ENCODE assay signal across 12 cellular contexts in genomic region chr22:46539169-46539568, GRCh38. TPM values are rescaled to one million over a fixed set of nuclear protein-coding genes. Genes with fewer than 3 reads are reported as not detected.
DNase-seq lines count a peak whose midpoint lies in the region; ATAC-seq and TF ChIP-seq lines count a peak whose summit lies in the region.
"Had no signal": no experiment of that assay in that cellular context is flagged by ENCODE, and none has a peak within 500 bp of the region (broad histone marks: within the 10 kb centered on the region; RNA-seq: fewer than 3 reads in every experiment).

No MANE protein-coding gene starts in this region.

- peak overlapping the region; percentile 57 to 64 for H3K4me3 ChIP-seq in HCT116 (replicated peaks in 1 of 2; ENCODE audit: low read depth in 1 of 2, low read length in 2 of 2)
- H3K4me3 ChIP-seq in osteoblast (ENCODE audit: insufficient read depth, low read length): peak overlapping the region; percentile 55

- H3K4me2 ChIP-seq in HCT116 (ENCODE audit: low read length): peak overlapping the region; percentile 91
- peak overlapping the region; percentile 70 for H3K4me2 ChIP-seq in osteoblast (ENCODE audit: insufficient read depth, low read length)

- ATAC-seq in HCT116 (no peak), esophagus mucosa (peak; percentile 36), HG03025 (IDR thresholded peaks at IDR 0.05; ENCODE audit: low FRiP score, unreplicated experiment) (no peak), HG02973 (IDR thresholded peaks at IDR 0.05; ENCODE audit: unreplicated experiment) (no peak)

- RAD21 ChIA-PET in HCT116 (lab: Charles Lee; ENCODE audit: low non-redundant PET in 1 of 2, low total read pairs in 2 of 2, uncharacterized antibody in 2 of 2, unreplicated experiment in 2 of 2): no interaction called here

- POLR2A ChIA-PET in HCT116 (lab: Charles Lee): no interaction called here
- POLR2A ChIA-PET in RWPE1 (lab: Yijun Ruan, JAX; ENCODE audit: low non-redundant PET): no interaction called here

- H4K20me1 ChIP-seq in HCT116 (ENCODE audit: insufficient read depth) (no peaks in the 10 kb centered on the region), osteoblast (ENCODE audit: insufficient read depth, low read length) (no peaks in the 10 kb centered on the region)

- CTCF ChIA-PET in HCT116 (lab: Charles Lee): interaction anchor here (0.6 to 8.3 kb wide), 2 partner anchors 38 to 170 kb away, joined by 3 to 146 read pairs; no protein-coding TSS in a partner anchor
- CTCF ChIA-PET in RWPE1 (lab: Yijun Ruan, JAX): interaction anchor here (1.1 kb wide), 1 partner anchor 183 kb away, joined by 5 read pairs; no protein-coding TSS in a partner anchor

- H3K9me3 ChIP-seq in HCT116 (ENCODE audit: control insufficient read depth in 1 of 2, insufficient read depth in 1 of 2, low read depth in 1 of 2, low read length in 2 of 2) (peaks cover 0 to 12% of the 10 kb centered on the region in 2 experiments; a peak in 1 of 4 replicates), osteoblast (ENCODE audit: low read depth, low read length) (no peaks in the 10 kb centered on the region)
- H3K9me3 ChIP-seq: neutrophil had no signal

- no peaks in the 10 kb centered on the region for H3K36me3 ChIP-seq in HCT116 (ENCODE audit: control insufficient read depth in 1 of 2, insufficient read depth in 2 of 2, low read length in 2 of 2)
- H3K36me3 ChIP-seq in osteoblast (ENCODE audit: insufficient read depth, low read length): no peaks in the 10 kb centered on the region
- H3K36me3 ChIP-seq: neutrophil had no signal

- DNase-seq in HCT116 (ENCODE audit: low read depth, low spot score) (no peak), RWPE1 (ENCODE audit: low spot score) (no peak), osteoblast (ENCODE audit: insufficient read length, low spot score, missing footprints) (peak; percentile 85), OCI-M1 (lab: John Stamatoyannopoulos, UW) (no peak), DMS 273 treated with DMSO at 0.1 percent for 48 hours (lab: John Stamatoyannopoulos, UW) (no peak)
- DNase-seq: amniotic stem cell, Kasumi-1, T1000 had no signal

- H3K79me2 ChIP-seq in HCT116 (ENCODE audit: insufficient read depth, low read length) (peaks cover 1% of the 10 kb centered on the region; the same call in 1 of the 2 replicates), osteoblast (ENCODE audit: insufficient read depth, low read length) (no peaks in the 10 kb centered on the region)

- TF ChIP-seq CTCF in HCT116 (IDR thresholded peaks at IDR 0.05 in 2 of 3, conservative IDR thresholded peaks at IDR 0.05 in 1 of 3; ENCODE audit: borderline replicate concordance in 1 of 3, insufficient read depth in 1 of 3, low read depth in 2 of 3, low read length in 2 of 3) (no peak), RWPE1 (conservative IDR thresholded peaks at IDR 0.05; ENCODE audit: low read depth) (no peak), osteoblast (IDR thresholded peaks at IDR 0.05; ENCODE audit: extremely low read depth, low read depth, low read length) (no peak)

- TF ChIP-seq POLR2A in HCT116 (IDR thresholded peaks at IDR 0.05; ENCODE audit: borderline replicate concordance, extremely low read depth, insufficient read depth, insufficient read length): no peak

- H3K9ac ChIP-seq in HCT116 (ENCODE audit: low read length): 0 out of 2 replicates have a peak overlapping the region, but pooled peaks have one; percentile 48

- intact Hi-C loops in HCT116 (cut with micrococcal nuclease): loop anchor here (10.0 kb wide), 1 partner anchor 84 kb away; no protein-coding TSS in a partner anchor

- no TSS peak for BruUV-seq in HCT116 (replicated peaks; lab: Mats Ljungman, UMichigan)

- H2AFZ ChIP-seq in HCT116 (ENCODE audit: low read depth, low read length, poor library complexity, severe bottlenecking): no peak overlapping the region
- peak overlapping the region; percentile 26 for H2AFZ ChIP-seq in osteoblast (ENCODE audit: low read length)

- H3K27ac ChIP-seq in HCT116 (ENCODE audit: low read depth, low read length): no peak overlapping the region
- H3K27ac ChIP-seq in RWPE1: peak overlapping the region; percentile 95
- H3K27ac ChIP-seq in osteoblast (ENCODE audit: low read depth, low read length): no peak overlapping the region
- H3K27ac ChIP-seq: neutrophil had no signal

- no peak for TF ChIP-seq RAD21 in HCT116 (IDR thresholded peaks at IDR 0.05; ENCODE audit: low read depth)

- H3K27me3 ChIP-seq in HCT116 (ENCODE audit: insufficient read depth, low read length): no peaks in the 10 kb centered on the region
- peaks cover 20% of the 10 kb centered on the region for H3K27me3 ChIP-seq in osteoblast (ENCODE audit: insufficient read depth, low read length)

- peaks cover 10 to 23% of the 10 kb centered on the region in 2 experiments for H3K4me1 ChIP-seq in HCT116 (ENCODE audit: control insufficient read depth in 1 of 2, insufficient read depth in 2 of 2, low read length in 2 of 2)
- H3K4me1 ChIP-seq in osteoblast (ENCODE audit: insufficient read depth, low read length): peaks cover 15% of the 10 kb centered on the region

- no peaks in the 10 kb centered on the region for H3K9me2 ChIP-seq in HCT116 (ENCODE audit: insufficient read depth)

TF ChIP-seq in HCT116, 20 proteins besides CTCF, POLR2A, EP300 and RAD21:
- TF ChIP-seq JUND (IDR thresholded peaks at IDR 0.05): no peak
- TF ChIP-seq EGR1 (IDR thresholded peaks at IDR 0.05; ENCODE audit: low read depth): no peak
- no peak for TF ChIP-seq ZBTB33 (IDR thresholded peaks at IDR 0.05; ENCODE audit: extremely low read depth, insufficient replicate concordance, low read length)
- no peak for TF ChIP-seq EZH2 (IDR thresholded peaks at IDR 0.05)
- no peak for TF ChIP-seq SRF (IDR thresholded peaks at IDR 0.05; ENCODE audit: low read depth)
- no peak for TF ChIP-seq POLR2AphosphoS5 (IDR thresholded peaks at IDR 0.05; ENCODE audit: low read depth, low read length)
- no peak for TF ChIP-seq TCF7L2 (IDR thresholded peaks at IDR 0.05; ENCODE audit: borderline replicate concordance, extremely low read depth, insufficient read depth, insufficient read length)
- no peak for TF ChIP-seq CEBPB (IDR thresholded peaks at IDR 0.05; ENCODE audit: low read depth)

RNA-seq across cellular contexts. Expression of gene CELSR1, which starts 1.7 kb away (rescaled TPM):
- total RNA-seq in HCT116 (2021; ENCODE audit: unreplicated experiment): 19.6 TPM
- polyA plus RNA-seq in HCT116 (2012): 21.9 and 26.8 TPM in 2 replicates
- total RNA-seq in esophagus mucosa: 36.0 TPM
- 2.7 and 3.6 TPM in 2 replicates for total RNA-seq in osteoblast
